9 cellular contexts compared by ENCODE assay signal in the genomic region with DNA sequence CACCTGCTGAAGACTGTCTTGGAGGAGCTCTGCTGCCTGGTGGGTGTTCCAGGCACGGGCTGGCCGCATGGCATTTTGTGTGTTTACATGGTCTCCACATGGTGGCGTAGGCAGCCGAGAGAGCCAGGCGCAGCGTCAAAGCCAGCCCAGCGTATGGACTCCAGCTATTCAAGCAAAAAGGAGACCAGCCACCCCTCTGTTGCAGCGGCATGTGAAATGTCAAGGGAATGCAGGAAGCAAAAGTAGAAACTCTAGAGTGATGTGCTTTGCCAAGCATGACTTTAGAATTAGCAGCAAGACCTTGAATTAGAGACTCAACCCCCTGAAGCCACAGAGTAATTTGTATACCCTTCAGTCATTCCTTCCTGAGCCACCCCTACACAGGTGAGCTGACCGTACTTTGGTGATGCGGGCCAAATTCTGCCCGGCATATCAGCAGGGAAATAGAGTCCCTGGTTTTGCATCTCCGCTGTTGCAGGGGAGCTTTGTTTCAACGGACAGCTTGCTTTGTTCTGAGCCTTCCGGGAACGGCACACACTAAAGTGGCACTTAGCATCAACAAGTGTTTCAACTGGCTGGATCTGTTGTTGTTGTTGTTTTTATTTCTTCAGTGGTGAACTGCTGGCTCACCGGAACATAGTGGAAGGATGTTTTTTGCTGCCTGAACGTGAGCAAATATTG. TPM values are rescaled to one million over a fixed set of nuclear protein-coding genes. Genes with fewer than 3 reads are reported as not detected.
DNase-seq lines count a peak whose midpoint lies in the region; ATAC-seq and TF ChIP-seq lines count a peak whose summit lies in the region.
"Had no signal": no experiment of that assay in that cellular context is flagged by ENCODE, and none has a peak within 500 bp of the region (broad histone marks: within the 10 kb centered on the region; RNA-seq: fewer than 3 reads in every experiment).

No MANE protein-coding gene starts in this region.

- H3K4me3 ChIP-seq in ascending aorta, result no peak overlapping the region

- no peaks in the 10 kb centered on the region for H3K27me3 ChIP-seq in ascending aorta

- TF ChIP-seq CTCF in ascending aorta (IDR thresholded peaks at IDR 0.05), result peak; percentile 34 to 66 (median 52)

- no peak overlapping the region for H3K27ac ChIP-seq in ascending aorta

- peaks cover 0 to 4% of the 10 kb centered on the region in 2 donors for H3K4me1 ChIP-seq in ascending aorta

- intact Hi-C loops in ascending aorta (cut with DNase I), result no loop called here

- ATAC-seq in GM21526 (IDR thresholded peaks at IDR 0.05; ENCODE audit: low FRiP score, unreplicated experiment) (peak; percentile 83), left lobe of liver (peak; percentile 96), HG03457 (IDR thresholded peaks at IDR 0.05; ENCODE audit: unreplicated experiment) (no peak), GM18870 (IDR thresholded peaks at IDR 0.05; ENCODE audit: unreplicated experiment) (no peak)

- H3K9me3 ChIP-seq in ascending aorta, result no peaks in the 10 kb centered on the region

- no peaks in the 10 kb centered on the region for H3K36me3 ChIP-seq in ascending aorta

- DNase-seq in NCI-H146 (lab: John Stamatoyannopoulos, UW) (peak; percentile 15), NCI-H146 treated with DMSO at 0.1 percent for 48 hours (lab: John Stamatoyannopoulos, UW; ENCODE audit: unreplicated experiment) (no peak), NCI-H1092 (lab: John Stamatoyannopoulos, UW) (peak; percentile 12), ascending aorta (ENCODE audit: low spot score in 2 of 2) (no peak), left lobe of liver (ENCODE audit: low spot score) (no peak)

RNA-seq across cellular contexts. Expression of gene FNDC1, which starts 48.5 kb away (rescaled TPM):
- total RNA-seq in ascending aorta (0.11 TPM), left lobe of liver (0.10 TPM)
- total RNA-seq: CD4-positive, alpha-beta memory T cell had no signal

Comparison
In these comparisons a context has a peak if more than half of its experiments do, and no peak if none do; other contexts are left out.
1. DNase-seq: peak in NCI-H146 (single experiment) and NCI-H1092 (single experiment); none in NCI-H146 treated with DMSO at 0.1 percent for 48 hours (single experiment), ascending aorta (0 of 2) and left lobe of liver (single experiment).
2. ATAC-seq: peak in GM21526 (single experiment) and left lobe of liver (single experiment); none in HG03457 (single experiment) and GM18870 (single experiment).